Comparison of ENCODE assay signal across 30 cellular contexts in the genomic region with DNA sequence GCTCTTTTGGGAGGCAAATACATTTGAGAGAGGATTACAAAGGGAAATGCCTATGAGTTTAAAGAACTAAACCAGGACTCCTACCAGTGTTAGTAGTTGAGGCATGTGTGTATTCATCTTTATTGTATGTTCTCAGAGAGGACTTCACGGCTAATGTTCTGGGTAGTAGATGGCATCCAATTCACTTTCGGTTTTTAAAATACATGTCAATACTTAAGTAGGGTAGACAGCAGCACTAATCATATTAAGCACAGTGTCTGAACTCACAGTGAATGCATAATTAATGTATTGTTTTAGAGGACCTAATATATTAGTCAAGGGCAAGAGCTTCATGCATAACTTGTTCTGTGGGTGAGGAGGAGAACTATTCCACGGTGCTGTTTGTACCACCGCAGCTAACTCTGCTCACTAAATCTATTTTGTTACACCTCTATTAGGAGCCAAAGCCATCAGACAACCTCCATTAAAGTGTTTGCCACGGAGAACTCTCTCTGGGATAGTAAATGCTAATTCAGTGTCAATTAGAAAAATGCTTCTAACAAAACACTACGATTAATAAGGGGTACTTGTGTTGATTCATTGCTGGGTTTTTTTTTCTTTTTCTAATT. TPM values are rescaled to one million over a fixed set of nuclear protein-coding genes. Genes with fewer than 3 reads are reported as not detected.
DNase-seq lines count a peak whose midpoint lies in the region; ATAC-seq, FAIRE-seq and TF ChIP-seq lines count a peak whose summit lies in the region.
"Had no signal": no experiment of that assay in that cellular context is flagged by ENCODE, and none has a peak within 500 bp of the region (broad histone marks: within the 10 kb centered on the region; RNA-seq: fewer than 3 reads in every experiment).

No MANE protein-coding gene starts in this region.

- no peak overlapping the region for H3K4me2 ChIP-seq in mesenchymal stem cell (ENCODE audit: low read length, poor library complexity, severe bottlenecking)
- H3K4me2 ChIP-seq: A549, BLaER1, hepatocyte had no signal

- H3K23ac ChIP-seq in mesenchymal stem cell (ENCODE audit: low read length in 2 of 2): no peak overlapping the region

- ATAC-seq in Right ventricle myocardium superior (ENCODE audit: poor library complexity): peak; percentile 29
- no peak for ATAC-seq in left ventricle myocardium superior
- ATAC-seq: A549, T-cell had no signal

- DNase-seq in Right ventricle myocardium superior (no peak), left ventricle myocardium superior (no peak), mesenchymal stem cell (no peak), small intestine (peak; percentile 40), foreskin fibroblast (no peak), AML-193 (lab: John Stamatoyannopoulos, UW) (no peak), HCEC 1CT (no peak)
- DNase-seq: activated CD4-positive, alpha-beta T cell treated with anti-CD3 and anti-CD28 coated beads for 1 hour; activated naive CD4-positive, alpha-beta T cell treated with anti-CD3 and anti-CD28 coated beads for 36 hours; amygdala; caudate nucleus; COR-L47; DMS79; GF-D8; islet precursor cell; mammary epithelial cell; NCI-H1105; NCI-H2081; Peyer's patch; stimulated activated CD4-positive, alpha-beta T cell treated with anti-CD3 and anti-CD28 coated beads, Interleukin-4, amount 100 ng/mL, for 4 hours; stimulated activated naive CD4-positive, alpha-beta T cell; T-cell had no signal

- H3K18ac ChIP-seq in mesenchymal stem cell (ENCODE audit: low read depth in 1 of 2, low read length in 2 of 2): no peak overlapping the region

- H3K4me3 ChIP-seq in duodenal mucosa (ENCODE audit: low read depth in 1 of 2, low read length in 2 of 2) (peak overlapping the region; percentile 9 to 32), mesenchymal stem cell (ENCODE audit: insufficient read depth in 1 of 2, low read depth in 1 of 2, low read length in 2 of 2) (peak overlapping the region in 1 of 2 experiments; percentile 58), small intestine (ENCODE audit: low read depth in 1 of 2, low read length in 2 of 2) (peak overlapping the region in 1 of 2 donors; percentile 15), foreskin fibroblast (ENCODE audit: low read depth in 1 of 2, low read length in 2 of 2) (no peak overlapping the region)
- H3K4me3 ChIP-seq: A549, BLaER1, hepatocyte, SJSA1, thoracic aorta, vagina had no signal

- no peak overlapping the region for H2BK120ac ChIP-seq in mesenchymal stem cell (ENCODE audit: low read depth, low read length)

- H4K91ac ChIP-seq in mesenchymal stem cell (ENCODE audit: low read length): no peak overlapping the region

- FAIRE-seq in small intestine (lab: Jason Lieb, UNC): no peak

- peaks cover 17% of the 10 kb centered on the region for H3K79me1 ChIP-seq in mesenchymal stem cell (replicated peaks; ENCODE audit: low read length, poor library complexity, severe bottlenecking)

- 66% methylated on average over 3 of the region's 6 CpGs for WGBS in mesenchymal stem cell
- 41 to 74% (median 46%) methylated on average over 6 of the region's 6 CpGs for WGBS in small intestine, 3 donors

- peaks cover 0 to 13% of the 10 kb centered on the region in 2 donors for H3K4me1 ChIP-seq in duodenal mucosa (ENCODE audit: control insufficient read depth in 1 of 2, insufficient read depth in 2 of 2, low read length in 2 of 2)
- H3K4me1 ChIP-seq in mesenchymal stem cell (ENCODE audit: control insufficient read depth, insufficient read depth, low read depth, low read length): peaks cover 1% of the 10 kb centered on the region
- H3K4me1 ChIP-seq in small intestine (ENCODE audit: control insufficient read depth in 2 of 2, insufficient read depth in 1 of 2, low read depth in 1 of 2, low read length in 1 of 2): peaks cover 0 to 2% of the 10 kb centered on the region in 2 donors
- H3K4me1 ChIP-seq: A549, SJSA1, vagina had no signal

- H3K9me3 ChIP-seq in duodenal mucosa (ENCODE audit: control insufficient read depth in 1 of 2, low read length in 2 of 2) (no peaks in the 10 kb centered on the region), mesenchymal stem cell (ENCODE audit: control insufficient read depth, low read length) (no peaks in the 10 kb centered on the region), small intestine (ENCODE audit: control insufficient read depth, low read depth) (no peaks in the 10 kb centered on the region)
- H3K9me3 ChIP-seq: BLaER1, neutrophil, Peyer's patch, SJSA1, thoracic aorta, vagina had no signal

- no peak overlapping the region for H2BK15ac ChIP-seq in mesenchymal stem cell (ENCODE audit: low read depth, poor library complexity, severe bottlenecking)

- no peak overlapping the region for H2BK12ac ChIP-seq in mesenchymal stem cell (ENCODE audit: low read length in 2 of 2)

- H2AK5ac ChIP-seq in mesenchymal stem cell (ENCODE audit: low read length, severe bottlenecking): no peak overlapping the region

- no peak overlapping the region for H4K8ac ChIP-seq in mesenchymal stem cell (ENCODE audit: low read length)

- H3K4ac ChIP-seq in mesenchymal stem cell (ENCODE audit: low read depth in 1 of 2, low read length in 2 of 2): no peak overlapping the region

- H3K27me3 ChIP-seq in duodenal mucosa (ENCODE audit: control insufficient read depth in 1 of 2, insufficient read depth in 2 of 2, low read length in 2 of 2): no peaks in the 10 kb centered on the region
- no peaks in the 10 kb centered on the region for H3K27me3 ChIP-seq in mesenchymal stem cell (ENCODE audit: control insufficient read depth in 1 of 2, insufficient read depth in 1 of 2, low read length in 2 of 2)
- no peaks in the 10 kb centered on the region for H3K27me3 ChIP-seq in small intestine (ENCODE audit: control insufficient read depth in 2 of 2, insufficient read depth in 2 of 2, low read length in 2 of 2)
- H3K27me3 ChIP-seq: BLaER1, hepatocyte, neutrophil, Peyer's patch, SJSA1, vagina had no signal

- no peak overlapping the region for H3K9ac ChIP-seq in duodenal mucosa (ENCODE audit: low read depth in 1 of 2, low read length in 2 of 2)
- H3K9ac ChIP-seq in mesenchymal stem cell (ENCODE audit: low read length): peak overlapping the region; percentile 42
- H3K9ac ChIP-seq: BLaER1 had no signal

- no peak overlapping the region for H2AFZ ChIP-seq in mesenchymal stem cell (ENCODE audit: low read depth, low read length)
- H2AFZ ChIP-seq: hepatocyte had no signal

- no peaks in the 10 kb centered on the region for H3K36me3 ChIP-seq in duodenal mucosa (ENCODE audit: control insufficient read depth in 1 of 2, insufficient read depth in 2 of 2, low read length in 2 of 2)
- H3K36me3 ChIP-seq in mesenchymal stem cell (ENCODE audit: control insufficient read depth in 1 of 2, insufficient read depth in 2 of 2, low read depth in 1 of 2, low read length in 2 of 2): no peaks in the 10 kb centered on the region
- no peaks in the 10 kb centered on the region for H3K36me3 ChIP-seq in small intestine (ENCODE audit: control insufficient read depth in 2 of 2, insufficient read depth in 2 of 2, low read length in 2 of 2)
- H3K36me3 ChIP-seq: BLaER1, neutrophil, Peyer's patch, SJSA1, thoracic aorta, vagina had no signal

- H3K27ac ChIP-seq in duodenal mucosa (ENCODE audit: low read depth, low read length) (no peak overlapping the region), mesenchymal stem cell (ENCODE audit: low read length, poor library complexity, severe bottlenecking) (no peak overlapping the region), small intestine (ENCODE audit: low read depth in 1 of 2, low read length in 1 of 2) (peak overlapping the region in 1 of 2 donors; percentile 20)
- H3K27ac ChIP-seq: A549, BLaER1, hepatocyte, neutrophil, Peyer's patch, SJSA1, thoracic aorta, vagina had no signal

- H3K14ac ChIP-seq in mesenchymal stem cell (ENCODE audit: low read length in 2 of 2): no peak overlapping the region

- no peak overlapping the region for H2BK5ac ChIP-seq in mesenchymal stem cell (ENCODE audit: low read depth, low read length, poor library complexity, severe bottlenecking)

- no peak for TF ChIP-seq CTCF in foreskin fibroblast (IDR thresholded peaks at IDR 0.05; ENCODE audit: low read depth, low read length)

- intact Hi-C loops in Right ventricle myocardium superior (cut with DNase I): no loop called here
- intact Hi-C loops in left ventricle myocardium superior (cut with micrococcal nuclease): no loop called here

RNA-seq across cellular contexts. Expression of a gene that starts 56.3 kb away (rescaled TPM):
- total RNA-seq in Right ventricle myocardium superior (39.4 TPM), left ventricle myocardium superior (50.6 TPM)
- 8.5 TPM for polyA plus RNA-seq in mesenchymal stem cell (2013, experiment 1 of 2)
- polyA plus RNA-seq in mesenchymal stem cell (2013, experiment 2 of 2): 8.5 TPM
- 10 to 100 TPM; 10.8 to 18.1 (median 14.5) TPM for polyA plus RNA-seq in small intestine

Comparison
In these comparisons a context has a peak if more than half of its experiments do, and no peak if none do; other contexts are left out.
1. H3K4me3 ChIP-seq: peak in duodenal mucosa (2 of 2); none in foreskin fibroblast (0 of 2).